8 cellular contexts compared by ENCODE assay signal in the genomic region with DNA sequence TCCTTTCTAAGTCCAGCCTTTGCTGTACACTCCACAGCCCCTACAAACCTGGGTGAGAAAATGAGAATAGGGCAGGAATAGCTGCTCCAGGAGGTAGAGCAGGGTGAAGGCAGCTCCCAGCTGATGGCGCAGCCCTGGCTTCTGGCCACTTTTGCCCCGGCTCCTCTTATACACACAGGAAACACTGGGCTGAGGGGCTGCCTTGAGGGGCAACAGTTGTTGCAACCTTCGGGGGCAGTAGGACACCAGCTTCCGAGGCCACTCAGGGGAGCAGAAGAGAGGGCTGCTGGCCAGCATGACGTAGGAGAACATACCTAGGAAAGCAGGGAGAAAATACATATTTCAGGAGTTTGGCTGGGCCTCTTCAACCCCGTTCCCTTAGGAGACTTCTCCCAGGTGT.
"Had no signal": no experiment of that assay in that cellular context is flagged by ENCODE, and none has a peak within 500 bp of the region (broad histone marks: within the 10 kb centered on the region; RNA-seq: fewer than 3 reads in every experiment).

No MANE protein-coding gene starts in this region.

- DNase-seq: GDM1, GF-D8 had no signal

- H3K4me3 ChIP-seq: GM12878 had no signal

- ATAC-seq: GM12878 had no signal

- FAIRE-seq: G401.6, GM12878, GM12891, GM12892, GM18507, GM19239 had no signal
